In the genomic region with DNA sequence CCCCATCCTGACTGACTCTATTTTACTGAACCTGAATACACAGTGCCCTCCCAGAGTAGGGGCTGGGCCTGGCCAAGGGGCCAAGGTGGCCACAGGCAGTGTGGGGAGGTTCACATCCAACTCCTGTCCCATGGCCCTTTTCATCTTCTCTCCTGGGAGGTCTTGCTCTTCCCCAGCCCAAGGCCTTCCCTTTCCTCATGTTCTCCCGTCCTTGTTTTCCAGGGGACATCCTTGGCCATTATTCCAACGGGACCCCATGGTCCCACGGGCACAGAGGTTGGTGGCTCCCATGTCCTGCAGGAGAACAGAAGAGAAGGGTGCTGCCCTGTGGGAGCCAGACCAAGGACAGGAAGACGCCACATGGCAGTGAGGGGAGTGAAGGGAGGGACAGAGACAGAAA, we compare ENCODE assay signal across 21 cellular contexts. TPM values are rescaled to one million over a fixed set of nuclear protein-coding genes. Genes with fewer than 3 reads are reported as not detected.
DNase-seq lines count a peak whose midpoint lies in the region; ATAC-seq and TF ChIP-seq lines count a peak whose summit lies in the region.
"Had no signal": no experiment of that assay in that cellular context is flagged by ENCODE, and none has a peak within 500 bp of the region (broad histone marks: within the 10 kb centered on the region; RNA-seq: fewer than 3 reads in every experiment).

No MANE protein-coding gene starts in this region.

- H3K36me3 Mint-ChIP-seq in T-helper 2 cell treated with Interferon-gamma antibody and Interleukin-4, amounts not matched to agents 5 μg/mL and 100 μg/mL, for 36 hours (ENCODE audit: low read depth): no peaks in the 10 kb centered on the region
- H3K36me3 Mint-ChIP-seq: CD8-positive, alpha-beta memory T cell; immature natural killer cell; natural killer cell treated with Interleukin-12 subunit alpha and Interleukin-12 subunit beta and Interleukin-15 and Interleukin-18, amount 100 ng/mL, for 72 hours had no signal

- H3K79me2 ChIP-seq in GM23248 (ENCODE audit: insufficient read depth) (peaks cover 41% of the 10 kb centered on the region), hepatocyte (peaks cover 24% of the 10 kb centered on the region), smooth muscle cell (ENCODE audit: low read depth) (no peaks in the 10 kb centered on the region)

- TF ChIP-seq CTCF in ascending aorta (IDR thresholded peaks at IDR 0.05) (no peak), hepatocyte (IDR thresholded peaks at IDR 0.05; ENCODE audit: poor library complexity) (no peak), smooth muscle cell (IDR thresholded peaks at IDR 0.05; ENCODE audit: borderline replicate concordance, insufficient read depth, poor library complexity, severe bottlenecking) (no peak)

- peaks cover 19% of the 10 kb centered on the region for H3K4me1 Mint-ChIP-seq in T-helper 2 cell treated with Interferon-gamma antibody and Interleukin-4, amounts not matched to agents 5 μg/mL and 100 μg/mL, for 36 hours (ENCODE audit: low read depth)

- H3K4me2 ChIP-seq in GM23248 (ENCODE audit: unreplicated experiment) (peak overlapping the region; percentile 72), hepatocyte (peak overlapping the region; percentile 59), smooth muscle cell (peak overlapping the region; percentile 1)

- H3K4me3 ChIP-seq in GM23248 (peak overlapping the region; percentile 20; the same call in 1 of the 2 replicates), ascending aorta (no peak overlapping the region), hepatocyte (no peak overlapping the region), smooth muscle cell (no peak overlapping the region)
- H3K4me3 ChIP-seq: lung had no signal

- WGBS in GM23248 (ENCODE audit: low coverage in 1 of 2, low lambda C conversion rate in 2 of 2, missing lambda C conversion rate in 2 of 2), 2 experiments: 86 to 89% methylated on average over 4 of the region's 4 CpGs
- WGBS in hepatocyte (ENCODE audit: low lambda C conversion rate, missing lambda C conversion rate): 88% methylated on average over 4 of the region's 4 CpGs
- WGBS in smooth muscle cell (ENCODE audit: low lambda C conversion rate): 92% methylated on average over 4 of the region's 4 CpGs

- no peaks in the 10 kb centered on the region for H3K27me3 ChIP-seq in GM23248 (replicated peaks; ENCODE audit: insufficient read depth)
- no peaks in the 10 kb centered on the region for H3K27me3 ChIP-seq in ascending aorta
- H3K27me3 ChIP-seq in hepatocyte: no peaks in the 10 kb centered on the region
- peaks cover under 1% of the 10 kb centered on the region for H3K27me3 ChIP-seq in smooth muscle cell (ENCODE audit: low read depth)

- H3K4me1 ChIP-seq in GM23248 (ENCODE audit: insufficient read depth) (peaks cover 58% of the 10 kb centered on the region), ascending aorta (peaks cover 13 to 37% of the 10 kb centered on the region in 2 donors), hepatocyte (ENCODE audit: insufficient read depth) (peaks cover 36% of the 10 kb centered on the region), smooth muscle cell (ENCODE audit: low read depth) (no peaks in the 10 kb centered on the region)

- in situ Hi-C loops in GM23248 (cut with MboI): no loop called here

- peaks cover 2% of the 10 kb centered on the region for H3K9me3 Mint-ChIP-seq in T-helper 2 cell treated with Interferon-gamma antibody and Interleukin-4, amounts not matched to agents 5 μg/mL and 100 μg/mL, for 36 hours
- H3K9me3 Mint-ChIP-seq: CD8-positive, alpha-beta memory T cell; immature natural killer cell; natural killer cell treated with Interleukin-12 subunit alpha and Interleukin-12 subunit beta and Interleukin-15 and Interleukin-18, amount 100 ng/mL, for 72 hours had no signal

- peaks cover 32% of the 10 kb centered on the region for H3K27me3 Mint-ChIP-seq in T-helper 2 cell treated with Interferon-gamma antibody and Interleukin-4, amounts not matched to agents 5 μg/mL and 100 μg/mL, for 36 hours (ENCODE audit: low read depth)

- H3K27ac Mint-ChIP-seq in T-helper 2 cell treated with Interferon-gamma antibody and Interleukin-4, amounts not matched to agents 5 μg/mL and 100 μg/mL, for 36 hours: no peak overlapping the region
- H3K27ac Mint-ChIP-seq: CD8-positive, alpha-beta memory T cell; immature natural killer cell; natural killer cell treated with Interleukin-12 subunit alpha and Interleukin-12 subunit beta and Interleukin-15 and Interleukin-18, amount 100 ng/mL, for 72 hours had no signal

- H3K27ac ChIP-seq in GM23248: peak overlapping the region; percentile 68
- H3K27ac ChIP-seq in ascending aorta: peak overlapping the region; percentile 71 to 74
- peak overlapping the region; percentile 89 for H3K27ac ChIP-seq in hepatocyte
- peak overlapping the region; percentile 68 for H3K27ac ChIP-seq in smooth muscle cell (ENCODE audit: low read depth)

- H3F3A ChIP-seq in GM23248 (ENCODE audit: insufficient read depth): peaks cover 51% of the 10 kb centered on the region
- peaks cover 8% of the 10 kb centered on the region for H3F3A ChIP-seq in smooth muscle cell (ENCODE audit: low read depth)

- intact Hi-C loops in ascending aorta (cut with DNase I): no loop called here

- no peaks in the 10 kb centered on the region for H3K36me3 ChIP-seq in GM23248 (ENCODE audit: low read depth)
- H3K36me3 ChIP-seq in ascending aorta: no peaks in the 10 kb centered on the region
- no peaks in the 10 kb centered on the region for H3K36me3 ChIP-seq in hepatocyte (replicated peaks; ENCODE audit: insufficient read depth, low read depth)
- no peaks in the 10 kb centered on the region for H3K36me3 ChIP-seq in smooth muscle cell (ENCODE audit: low read depth)

- ATAC-seq in GM19023 (IDR thresholded peaks at IDR 0.05; ENCODE audit: unreplicated experiment): no peak
- no peak for ATAC-seq in GM18519 (IDR thresholded peaks at IDR 0.05; ENCODE audit: low FRiP score, unreplicated experiment)
- ATAC-seq: natural killer cell treated with Interleukin-12 subunit alpha and Interleukin-12 subunit beta and Interleukin-15 and Interleukin-18, amount 100 ng/mL, for 72 hours had no signal

- DNase-seq in GM23248: no peak
- peak in 1 of 2 donors; percentile 48 for DNase-seq in ascending aorta (ENCODE audit: low spot score in 2 of 2)
- DNase-seq in hepatocyte (ENCODE audit: low spot score): no peak
- no peak for DNase-seq in smooth muscle cell (lab: John Stamatoyannopoulos, UW; ENCODE audit: unreplicated experiment)
- DNase-seq in NCI-H2171 treated with DMSO at 0.1 percent for 48 hours (lab: John Stamatoyannopoulos, UW): no peak
- no peak for DNase-seq in T-helper 2 cell treated with Interferon-gamma antibody and Interleukin-4, amounts not matched to agents 5 μg/mL and 100 μg/mL, for 36 hours (ENCODE audit: low spot score)
- DNase-seq: activated CD4-positive, alpha-beta T cell treated with anti-CD3 and anti-CD28 coated beads for 48 hours; amniotic stem cell; CD8-positive, alpha-beta memory T cell; central memory CD4-positive, alpha-beta T cell; DMS79; effector CD4-positive, alpha-beta T cell; immature natural killer cell; KBM-7; NCI-H1930; NCI-H446 treated with DMSO at 0.1 percent for 48 hours; stimulated activated CD4-positive, alpha-beta T cell treated with anti-CD3 and anti-CD28 coated beads, Interleukin-4, amount 100 ng/mL, for 24 hours had no signal

- H3K4me3 Mint-ChIP-seq in T-helper 2 cell treated with Interferon-gamma antibody and Interleukin-4, amounts not matched to agents 5 μg/mL and 100 μg/mL, for 36 hours: no peak overlapping the region
- H3K4me3 Mint-ChIP-seq: CD8-positive, alpha-beta memory T cell; immature natural killer cell; natural killer cell treated with Interleukin-12 subunit alpha and Interleukin-12 subunit beta and Interleukin-15 and Interleukin-18, amount 100 ng/mL, for 72 hours had no signal

- H3K9me2 ChIP-seq in GM23248 (ENCODE audit: insufficient read depth) (no peaks in the 10 kb centered on the region), hepatocyte (replicated peaks; ENCODE audit: insufficient read depth) (no peaks in the 10 kb centered on the region)

- H2AFZ ChIP-seq in GM23248 (peak overlapping the region; percentile 52; the same call in 1 of the 2 replicates), hepatocyte (no peak overlapping the region), smooth muscle cell (ENCODE audit: low read depth) (no peak overlapping the region)

- H3K9me3 ChIP-seq in GM23248 (ENCODE audit: low read depth): no peaks in the 10 kb centered on the region
- no peaks in the 10 kb centered on the region for H3K9me3 ChIP-seq in ascending aorta
- H3K9me3 ChIP-seq in hepatocyte (ENCODE audit: low read depth): no peaks in the 10 kb centered on the region
- no peaks in the 10 kb centered on the region for H3K9me3 ChIP-seq in smooth muscle cell (replicated peaks; ENCODE audit: low read depth)

- H4K20me1 ChIP-seq in GM23248 (ENCODE audit: insufficient read depth) (no peaks in the 10 kb centered on the region), hepatocyte (ENCODE audit: insufficient read depth, poor library complexity, severe bottlenecking) (no peaks in the 10 kb centered on the region), smooth muscle cell (ENCODE audit: low read depth) (no peaks in the 10 kb centered on the region)

- peak overlapping the region; percentile 31 for H3K9ac ChIP-seq in GM23248
- H3K9ac ChIP-seq in smooth muscle cell (ENCODE audit: low read depth): no peak overlapping the region

RNA-seq across cellular contexts. Expression of a gene that starts 10.4 kb away (rescaled TPM):
- 42.1 and 43.7 TPM in 2 replicates for total RNA-seq in GM23248 (2014; rRNA removed; shearing (Covaris generic))
- polyA plus RNA-seq in GM23248 (2016; fragmentation: Nextera tagmentation; extraction: Ambion mirVana) (61.6 and 68.5 TPM in 2 replicates), hepatocyte (40.1 and 55.7 TPM in 2 replicates), smooth muscle cell (3.4 and 4.2 TPM in 2 replicates)
- total RNA-seq in ascending aorta (38.5 TPM), hepatocyte (30.8 and 36.0 TPM in 2 replicates), smooth muscle cell (2.2 and 4.4 TPM in 2 replicates)
- total RNA-seq: natural killer cell treated with Interleukin-12 subunit alpha and Interleukin-12 subunit beta and Interleukin-15 and Interleukin-18, amount 100 ng/mL, for 72 hours had no signal
- polyA plus RNA-seq: immature natural killer cell had no signal

Comparison
In these comparisons a context has a peak if more than half of its experiments do, and no peak if none do; other contexts are left out.
1. H3K4me2 ChIP-seq: peak in every context shown above with its lines; median percentile 72 in GM23248; 59 in hepatocyte; 1 in smooth muscle cell.